ENCODE assay signal across 1 cellular context in genomic region chr1:186112280-186112679, GRCh38.
A peak's percentile ranks its signal among the peaks of the same experiment; 100 is the strongest.
TF ChIP-seq lines count a peak whose summit lies in the region.

No MANE protein-coding gene starts in this region.

TF ChIP-seq in K562, 482 proteins besides CTCF, POLR2A, EP300 and RAD21 (continued from another document and continues in another):
- TF ChIP-seq, protein P1, sequence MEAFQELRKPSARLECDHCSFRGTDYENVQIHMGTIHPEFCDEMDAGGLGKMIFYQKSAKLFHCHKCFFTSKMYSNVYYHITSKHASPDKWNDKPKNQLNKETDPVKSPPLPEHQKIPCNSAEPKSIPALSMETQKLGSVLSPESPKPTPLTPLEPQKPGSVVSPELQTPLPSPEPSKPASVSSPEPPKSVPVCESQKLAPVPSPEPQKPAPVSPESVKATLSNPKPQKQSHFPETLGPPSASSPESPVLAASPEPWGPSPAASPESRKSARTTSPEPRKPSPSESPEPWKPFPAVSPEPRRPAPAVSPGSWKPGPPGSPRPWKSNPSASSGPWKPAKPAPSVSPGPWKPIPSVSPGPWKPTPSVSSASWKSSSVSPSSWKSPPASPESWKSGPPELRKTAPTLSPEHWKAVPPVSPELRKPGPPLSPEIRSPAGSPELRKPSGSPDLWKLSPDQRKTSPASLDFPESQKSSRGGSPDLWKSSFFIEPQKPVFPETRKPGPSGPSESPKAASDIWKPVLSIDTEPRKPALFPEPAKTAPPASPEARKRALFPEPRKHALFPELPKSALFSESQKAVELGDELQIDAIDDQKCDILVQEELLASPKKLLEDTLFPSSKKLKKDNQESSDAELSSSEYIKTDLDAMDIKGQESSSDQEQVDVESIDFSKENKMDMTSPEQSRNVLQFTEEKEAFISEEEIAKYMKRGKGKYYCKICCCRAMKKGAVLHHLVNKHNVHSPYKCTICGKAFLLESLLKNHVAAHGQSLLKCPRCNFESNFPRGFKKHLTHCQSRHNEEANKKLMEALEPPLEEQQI (IDR thresholded peaks at IDR 0.05) = peak; percentile 98
- TF ChIP-seq CHD1 (IDR thresholded peaks at IDR 0.05; ENCODE audit: low read length) = no peak
- TF ChIP-seq ZBTB17 (CRISPR knock-in tag; IDR thresholded peaks at IDR 0.05) = peak; percentile 16; the same call in 1 of the 2 replicates
- TF ChIP-seq ZNF77 (CRISPR knock-in tag; IDR thresholded peaks at IDR 0.05) = no peak
- TF ChIP-seq ZNF408 (CRISPR knock-in tag; IDR thresholded peaks at IDR 0.05; ENCODE audit: low read depth) = no peak
- peak; percentile 96 for TF ChIP-seq PML (IDR thresholded peaks at IDR 0.05; ENCODE audit: low read length)
- TF ChIP-seq TRIM24 (IDR thresholded peaks at IDR 0.05) = peak; percentile 94 to 97
- peak; percentile 93 for TF ChIP-seq ZNF395 (CRISPR knock-in tag; IDR thresholded peaks at IDR 0.05)
- no peak for TF ChIP-seq ZNF184 (CRISPR knock-in tag; IDR thresholded peaks at IDR 0.05)
- TF ChIP-seq, protein P2, sequence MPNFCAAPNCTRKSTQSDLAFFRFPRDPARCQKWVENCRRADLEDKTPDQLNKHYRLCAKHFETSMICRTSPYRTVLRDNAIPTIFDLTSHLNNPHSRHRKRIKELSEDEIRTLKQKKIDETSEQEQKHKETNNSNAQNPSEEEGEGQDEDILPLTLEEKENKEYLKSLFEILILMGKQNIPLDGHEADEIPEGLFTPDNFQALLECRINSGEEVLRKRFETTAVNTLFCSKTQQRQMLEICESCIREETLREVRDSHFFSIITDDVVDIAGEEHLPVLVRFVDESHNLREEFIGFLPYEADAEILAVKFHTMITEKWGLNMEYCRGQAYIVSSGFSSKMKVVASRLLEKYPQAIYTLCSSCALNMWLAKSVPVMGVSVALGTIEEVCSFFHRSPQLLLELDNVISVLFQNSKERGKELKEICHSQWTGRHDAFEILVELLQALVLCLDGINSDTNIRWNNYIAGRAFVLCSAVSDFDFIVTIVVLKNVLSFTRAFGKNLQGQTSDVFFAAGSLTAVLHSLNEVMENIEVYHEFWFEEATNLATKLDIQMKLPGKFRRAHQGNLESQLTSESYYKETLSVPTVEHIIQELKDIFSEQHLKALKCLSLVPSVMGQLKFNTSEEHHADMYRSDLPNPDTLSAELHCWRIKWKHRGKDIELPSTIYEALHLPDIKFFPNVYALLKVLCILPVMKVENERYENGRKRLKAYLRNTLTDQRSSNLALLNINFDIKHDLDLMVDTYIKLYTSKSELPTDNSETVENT (CRISPR knock-in tag; IDR thresholded peaks at IDR 0.05) = no peak
- peak; percentile 73 for TF ChIP-seq LCOR (CRISPR knock-in tag; IDR thresholded peaks at IDR 0.05)
- no peak for TF ChIP-seq NCOA6 (IDR thresholded peaks at IDR 0.05)
- peak; percentile 94 for TF ChIP-seq GATA2 (CRISPR knock-in tag; IDR thresholded peaks at IDR 0.05)
- TF ChIP-seq PURB (CRISPR knock-in tag; IDR thresholded peaks at IDR 0.05; ENCODE audit: low read depth) = no peak
- no peak for TF ChIP-seq MAFG (tag; conservative IDR thresholded peaks at IDR 0.05)
- peak; percentile 95 for TF ChIP-seq HDAC3 (IDR thresholded peaks at IDR 0.05; ENCODE audit: borderline replicate concordance, partially characterized antibody)
- 0 out of 2 replicates have a peak, but pooled peaks have one; percentile 24 for TF ChIP-seq SMAD3 (CRISPR knock-in tag; conservative IDR thresholded peaks at IDR 0.05)
- TF ChIP-seq TSHZ1 (CRISPR knock-in tag; IDR thresholded peaks at IDR 0.05) = no peak
- no peak for TF ChIP-seq PTRF (tag; IDR thresholded peaks at IDR 0.05)
- TF ChIP-seq SRSF3 (IDR thresholded peaks at IDR 0.05; ENCODE audit: insufficient read depth, low read length) = no peak
- TF ChIP-seq TEAD4 (IDR thresholded peaks at IDR 0.05; ENCODE audit: low read length) = peak; percentile 98
- TF ChIP-seq TEAD4 (CRISPR knock-in tag; IDR thresholded peaks at IDR 0.05; ENCODE audit: borderline replicate concordance) = no peak
- no peak for TF ChIP-seq ZNF586 (CRISPR knock-in tag; conservative IDR thresholded peaks at IDR 0.05)
- no peak for TF ChIP-seq RNF219 (CRISPR knock-in tag; IDR thresholded peaks at IDR 0.05)
- no peak for TF ChIP-seq KDM2B (CRISPR knock-in tag; IDR thresholded peaks at IDR 0.05)
- peak; percentile 92 for TF ChIP-seq SMAD4 (CRISPR knock-in tag; conservative IDR thresholded peaks at IDR 0.05)
- TF ChIP-seq CBX1 (IDR thresholded peaks at IDR 0.05; ENCODE audit: low read depth) = no peak
- TF ChIP-seq ETS1 (conservative IDR thresholded peaks at IDR 0.05; ENCODE audit: control insufficient read depth, low read depth, low read length) = no peak
- TF ChIP-seq HDAC1 (IDR thresholded peaks at IDR 0.05) = peak; percentile 83 to 99; a peak in 3 of 4 replicates
- TF ChIP-seq PRDM10 (IDR thresholded peaks at IDR 0.05; ENCODE audit: partially characterized antibody) = no peak
- no peak for TF ChIP-seq ZNF124 (CRISPR knock-in tag; IDR thresholded peaks at IDR 0.05)
- peak; percentile 57; the same call in 1 of the 2 replicates for TF ChIP-seq CREB1 (IDR thresholded peaks at IDR 0.05)
- TF ChIP-seq CREB1 (CRISPR knock-in tag; IDR thresholded peaks at IDR 0.05) = no peak
- TF ChIP-seq BDP1 (IDR thresholded peaks at IDR 0.05; ENCODE audit: insufficient read depth, insufficient read length) = no peak
- TF ChIP-seq CBFA2T3 (IDR thresholded peaks at IDR 0.05) = peak; percentile 99
- TF ChIP-seq RBM39 (optimal IDR thresholded peaks at IDR 0.05; ENCODE audit: low read depth, low read length) = no peak
- peak in 1 of 2 experiments; percentile 46; a peak in 2 of 4 replicates for TF ChIP-seq TEAD1 (CRISPR knock-in tag; IDR thresholded peaks at IDR 0.05)
- TF ChIP-seq MXI1 (IDR thresholded peaks at IDR 0.05; ENCODE audit: low read depth, low read length) = no peak; the same call in 1 of the 2 replicates
- TF ChIP-seq MTA1 (IDR thresholded peaks at IDR 0.05; ENCODE audit: borderline replicate concordance) = peak; percentile 49; the same call in 1 of the 2 replicates
- TF ChIP-seq ZNF57 (CRISPR knock-in tag; IDR thresholded peaks at IDR 0.05) = no peak
- TF ChIP-seq, protein P3, sequence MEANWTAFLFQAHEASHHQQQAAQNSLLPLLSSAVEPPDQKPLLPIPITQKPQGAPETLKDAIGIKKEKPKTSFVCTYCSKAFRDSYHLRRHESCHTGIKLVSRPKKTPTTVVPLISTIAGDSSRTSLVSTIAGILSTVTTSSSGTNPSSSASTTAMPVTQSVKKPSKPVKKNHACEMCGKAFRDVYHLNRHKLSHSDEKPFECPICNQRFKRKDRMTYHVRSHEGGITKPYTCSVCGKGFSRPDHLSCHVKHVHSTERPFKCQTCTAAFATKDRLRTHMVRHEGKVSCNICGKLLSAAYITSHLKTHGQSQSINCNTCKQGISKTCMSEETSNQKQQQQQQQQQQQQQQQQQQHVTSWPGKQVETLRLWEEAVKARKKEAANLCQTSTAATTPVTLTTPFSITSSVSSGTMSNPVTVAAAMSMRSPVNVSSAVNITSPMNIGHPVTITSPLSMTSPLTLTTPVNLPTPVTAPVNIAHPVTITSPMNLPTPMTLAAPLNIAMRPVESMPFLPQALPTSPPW (CRISPR knock-in tag; IDR thresholded peaks at IDR 0.05) = peak; percentile 53
- TF ChIP-seq, protein P4, sequence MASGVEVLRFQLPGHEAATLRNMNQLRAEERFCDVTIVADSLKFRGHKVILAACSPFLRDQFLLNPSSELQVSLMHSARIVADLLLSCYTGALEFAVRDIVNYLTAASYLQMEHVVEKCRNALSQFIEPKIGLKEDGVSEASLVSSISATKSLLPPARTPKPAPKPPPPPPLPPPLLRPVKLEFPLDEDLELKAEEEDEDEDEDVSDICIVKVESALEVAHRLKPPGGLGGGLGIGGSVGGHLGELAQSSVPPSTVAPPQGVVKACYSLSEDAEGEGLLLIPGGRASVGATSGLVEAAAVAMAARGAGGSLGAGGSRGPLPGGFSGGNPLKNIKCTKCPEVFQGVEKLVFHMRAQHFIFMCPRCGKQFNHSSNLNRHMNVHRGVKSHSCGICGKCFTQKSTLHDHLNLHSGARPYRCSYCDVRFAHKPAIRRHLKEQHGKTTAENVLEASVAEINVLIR (CRISPR knock-in tag; IDR thresholded peaks at IDR 0.05) = no peak
- TF ChIP-seq CCNT2 (IDR thresholded peaks at IDR 0.05; ENCODE audit: borderline replicate concordance, extremely low read depth, insufficient read length, low read depth, low read length) = peak; percentile 90
- TF ChIP-seq FOXM1 (IDR thresholded peaks at IDR 0.05; ENCODE audit: low read depth) = peak; percentile 90
- TF ChIP-seq FOXM1 (CRISPR knock-in tag; IDR thresholded peaks at IDR 0.05; ENCODE audit: low read depth) = no peak
- TF ChIP-seq ZZZ3 (IDR thresholded peaks at IDR 0.05) = no peak
- TF ChIP-seq KLF10 (CRISPR knock-in tag; IDR thresholded peaks at IDR 0.05) = no peak
- TF ChIP-seq CC2D1A (IDR thresholded peaks at IDR 0.05) = peak; percentile 96
- no peak for TF ChIP-seq ASH1L (IDR thresholded peaks at IDR 0.05; ENCODE audit: borderline replicate concordance, low read depth, partially characterized antibody)
